17 cellular contexts compared by ENCODE assay signal in the genomic region with DNA sequence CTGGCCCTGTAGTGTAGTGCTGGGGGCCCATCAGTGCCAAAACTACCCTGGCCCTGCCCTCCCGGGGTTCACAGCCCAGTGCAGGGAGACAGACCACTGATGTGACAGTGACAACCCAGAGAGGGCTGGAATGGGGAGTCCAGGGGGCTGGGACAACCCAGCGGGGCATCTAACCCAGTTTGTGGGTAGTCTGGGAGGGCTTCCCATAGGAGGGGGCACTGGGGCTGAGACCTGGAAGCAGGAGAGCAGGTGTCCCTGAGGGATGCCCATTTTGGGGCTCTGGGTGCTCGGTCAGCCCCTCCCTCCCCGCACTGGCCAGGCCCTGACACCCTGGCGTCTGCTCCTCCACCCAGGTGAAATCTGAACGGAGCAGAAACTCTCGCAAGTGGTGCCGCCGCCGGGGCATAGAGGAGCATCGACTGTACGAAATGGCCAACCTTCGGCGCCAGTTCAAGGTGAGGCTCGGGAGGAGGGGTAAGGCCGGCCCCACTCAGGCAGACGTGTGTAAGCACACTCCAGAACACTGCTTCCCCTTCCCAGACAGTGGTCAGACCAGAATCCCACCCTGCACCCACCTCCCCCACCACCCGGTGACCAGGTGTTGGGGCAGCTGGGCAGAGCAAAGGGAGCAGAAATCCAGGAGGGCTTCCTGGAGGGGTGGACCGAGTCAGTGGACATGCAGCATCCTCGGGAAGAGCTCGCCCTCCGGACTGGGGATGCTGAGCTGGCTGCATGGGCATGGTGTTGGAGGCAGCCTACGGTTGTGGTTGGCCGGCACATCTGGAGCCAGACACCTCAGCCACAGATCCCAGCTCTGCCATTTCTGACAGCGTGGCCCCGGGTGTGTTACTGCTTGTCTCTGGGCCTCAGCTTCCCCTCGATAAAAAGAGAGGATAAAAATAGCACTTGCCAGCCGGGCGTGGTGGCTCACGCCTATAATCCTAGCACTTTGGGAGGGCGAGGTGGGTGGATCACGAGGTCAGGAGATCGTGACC. TPM values are rescaled to one million over a fixed set of nuclear protein-coding genes. Genes with fewer than 3 reads are reported as not detected.
DNase-seq lines count a peak whose midpoint lies in the region; ATAC-seq and TF ChIP-seq lines count a peak whose summit lies in the region.
"Had no signal": no experiment of that assay in that cellular context is flagged by ENCODE, and none has a peak within 500 bp of the region (broad histone marks: within the 10 kb centered on the region; RNA-seq: fewer than 3 reads in every experiment).

No MANE protein-coding gene starts in this region.

- intact Hi-C loops in Right ventricle myocardium superior (cut with DNase I): no loop called here
- intact Hi-C loops in heart left ventricle (cut with DNase I): no loop called here
- intact Hi-C loops in head of caudate nucleus (cut with DNase I): no loop called here

- H4K8ac ChIP-seq in mesenchymal stem cell (ENCODE audit: low read length): peak overlapping the region; percentile 19

- ATAC-seq in Right ventricle myocardium superior (ENCODE audit: poor library complexity): no peak
- ATAC-seq in heart left ventricle: no peak
- no peak for ATAC-seq in GM21526 (IDR thresholded peaks at IDR 0.05; ENCODE audit: low FRiP score, unreplicated experiment)
- ATAC-seq: GM23338 had no signal

- no peak overlapping the region for H2BK12ac ChIP-seq in mesenchymal stem cell (ENCODE audit: low read length in 2 of 2)

- no peak overlapping the region for H3K9ac ChIP-seq in mesenchymal stem cell (ENCODE audit: low read length)
- H3K9ac ChIP-seq: BLaER1 had no signal

- H2BK15ac ChIP-seq in mesenchymal stem cell (ENCODE audit: low read depth, poor library complexity, severe bottlenecking): no peak overlapping the region

- no peak for TF ChIP-seq CTCF in heart left ventricle (IDR thresholded peaks at IDR 0.05)
- no peak for TF ChIP-seq CTCF in RWPE1 (conservative IDR thresholded peaks at IDR 0.05; ENCODE audit: low read depth)

- DNase-seq in Right ventricle myocardium superior: peak; percentile 29
- DNase-seq in heart left ventricle: no peak
- no peak for DNase-seq in RWPE1 (ENCODE audit: low spot score)
- DNase-seq in mesenchymal stem cell: no peak
- DNase-seq in NOMO-1 (lab: John Stamatoyannopoulos, UW; ENCODE audit: unreplicated experiment in 2 of 2): no peak
- no peak for DNase-seq in head of caudate nucleus
- DNase-seq: AML-193; Caco-2; CD8-positive, alpha-beta memory T cell; DMS53; GF-D8; HCEC 1CT; HFFc6 had no signal

- no peak for TF ChIP-seq POLR2A in heart left ventricle (IDR thresholded peaks at IDR 0.05)

- POLR2A ChIA-PET in RWPE1 (lab: Yijun Ruan, JAX; ENCODE audit: low non-redundant PET): no interaction called here

- H3K27me3 ChIP-seq in heart left ventricle (no peaks in the 10 kb centered on the region), mesenchymal stem cell (ENCODE audit: control insufficient read depth in 1 of 2, insufficient read depth in 1 of 2, low read length in 2 of 2) (no peaks in the 10 kb centered on the region)
- H3K27me3 ChIP-seq: BLaER1 had no signal

- H2AK5ac ChIP-seq in mesenchymal stem cell (ENCODE audit: low read length, severe bottlenecking): no peak overlapping the region

- no peak overlapping the region for H4K91ac ChIP-seq in mesenchymal stem cell (ENCODE audit: low read length)

- no peak overlapping the region for H3K4me2 ChIP-seq in mesenchymal stem cell (ENCODE audit: low read length, poor library complexity, severe bottlenecking)
- H3K4me2 ChIP-seq: BLaER1, GM23338 had no signal

- H3K4ac ChIP-seq in mesenchymal stem cell (ENCODE audit: low read depth in 1 of 2, low read length in 2 of 2): no peak overlapping the region

- H3K4me3 ChIP-seq in heart left ventricle (no peak overlapping the region), mesenchymal stem cell (ENCODE audit: insufficient read depth in 1 of 2, low read depth in 1 of 2, low read length in 2 of 2) (no peak overlapping the region)
- H3K4me3 ChIP-seq: BLaER1, GM23338 had no signal

- no peak overlapping the region for H3K14ac ChIP-seq in mesenchymal stem cell (ENCODE audit: low read length in 2 of 2)

- H3K79me1 ChIP-seq in mesenchymal stem cell (replicated peaks; ENCODE audit: low read length, poor library complexity, severe bottlenecking): peaks cover 44% of the 10 kb centered on the region

- H2AFZ ChIP-seq in mesenchymal stem cell (ENCODE audit: low read depth, low read length): no peak overlapping the region
- H2AFZ ChIP-seq: GM23338 had no signal

- H2BK120ac ChIP-seq in mesenchymal stem cell (ENCODE audit: low read depth, low read length): no peak overlapping the region

- H3K4me1 ChIP-seq in heart left ventricle (peaks cover 0 to 16% (median 4%) of the 10 kb centered on the region in 12 donors), mesenchymal stem cell (ENCODE audit: control insufficient read depth, insufficient read depth, low read depth, low read length) (peaks cover 30% of the 10 kb centered on the region)
- H3K4me1 ChIP-seq: BLaER1, Caco-2 had no signal

- CTCF ChIA-PET in RWPE1 (lab: Yijun Ruan, JAX): interaction anchor here (0.6 to 0.8 kb wide), 2 partner anchors 17 to 25 kb away, joined by 4 to 5 read pairs; no protein-coding TSS in a partner anchor

- H3K23ac ChIP-seq in mesenchymal stem cell (ENCODE audit: low read length in 2 of 2): no peak overlapping the region

- H3K9me3 ChIP-seq in heart left ventricle (no peaks in the 10 kb centered on the region), mesenchymal stem cell (ENCODE audit: control insufficient read depth, low read length) (no peaks in the 10 kb centered on the region)
- H3K9me3 ChIP-seq: BLaER1, Caco-2 had no signal

- H3K27ac ChIP-seq in heart left ventricle (no peak overlapping the region), RWPE1 (0 out of 2 replicates have a peak overlapping the region, but pooled peaks have one; percentile 4), mesenchymal stem cell (ENCODE audit: low read length, poor library complexity, severe bottlenecking) (no peak overlapping the region)
- H3K27ac ChIP-seq: 22Rv1, BLaER1 had no signal

- no peak overlapping the region for H3K18ac ChIP-seq in mesenchymal stem cell (ENCODE audit: low read depth in 1 of 2, low read length in 2 of 2)

- no peak overlapping the region for H2BK5ac ChIP-seq in mesenchymal stem cell (ENCODE audit: low read depth, low read length, poor library complexity, severe bottlenecking)

- WGBS in heart left ventricle, 4 donors: 86 to 92% (median 91%) methylated on average over 25 to 33 of the region's 33 CpGs
- WGBS in mesenchymal stem cell: 94% methylated on average over 33 of the region's 33 CpGs

- peaks cover 0 to 98% (median 86%) of the 10 kb centered on the region in 9 donors for H3K36me3 ChIP-seq in heart left ventricle
- peaks cover 88% of the 10 kb centered on the region in 2 experiments for H3K36me3 ChIP-seq in mesenchymal stem cell (ENCODE audit: control insufficient read depth in 1 of 2, insufficient read depth in 2 of 2, low read depth in 1 of 2, low read length in 2 of 2)

RNA-seq across cellular contexts. Expression of gene DHX34, which starts 24.4 kb away (rescaled TPM):
- total RNA-seq in Right ventricle myocardium superior: 6.4 TPM
- 10 to 100 TPM in 2 of 9 donors, 1 to 10 TPM in 7; 3.7 to 10.6 (median 6.7) TPM for total RNA-seq in heart left ventricle
- 10 to 100 TPM in 1 of 2 donors, 1 to 10 TPM in 1; 6.1 to 13.3 TPM for polyA plus RNA-seq in heart left ventricle
- polyA plus RNA-seq in mesenchymal stem cell (2013, experiment 1 of 2): 5.8 TPM
- 5.7 TPM for polyA plus RNA-seq in mesenchymal stem cell (2013, experiment 2 of 2)

RNA-seq across cellular contexts. Expression of gene C5AR2, which starts 41.6 kb away (rescaled TPM):
- total RNA-seq in Right ventricle myocardium superior (0.78 TPM), heart left ventricle (1 to 10 TPM in 3 of 9 donors, under 1 TPM in 6; 0.12 to 3.3 (median 0.94) TPM)
- polyA plus RNA-seq in heart left ventricle: under 1 TPM; 0.23 to 0.55 TPM
- polyA plus RNA-seq in mesenchymal stem cell (2013, experiment 1 of 2): not detected
- not detected for polyA plus RNA-seq in mesenchymal stem cell (2013, experiment 2 of 2)
- total RNA-seq: Caco-2 had no signal
- polyA plus RNA-seq: GM23338 had no signal

RNA-seq across cellular contexts. Expression of gene MEIS3, which starts 45.8 kb away (rescaled TPM):
- total RNA-seq in Right ventricle myocardium superior (3.1 TPM), heart left ventricle (1 to 10 TPM; 1.8 to 6.0 (median 2.5) TPM)
- 1 to 10 TPM; 2.4 to 3.7 TPM for polyA plus RNA-seq in heart left ventricle
- 44.6 TPM for polyA plus RNA-seq in mesenchymal stem cell (2013, experiment 1 of 2)
- 40.4 TPM for polyA plus RNA-seq in mesenchymal stem cell (2013, experiment 2 of 2)
- total RNA-seq: CD8-positive, alpha-beta memory T cell had no signal
- polyA plus RNA-seq: CD8-positive, alpha-beta memory T cell had no signal
